In the genomic region with DNA sequence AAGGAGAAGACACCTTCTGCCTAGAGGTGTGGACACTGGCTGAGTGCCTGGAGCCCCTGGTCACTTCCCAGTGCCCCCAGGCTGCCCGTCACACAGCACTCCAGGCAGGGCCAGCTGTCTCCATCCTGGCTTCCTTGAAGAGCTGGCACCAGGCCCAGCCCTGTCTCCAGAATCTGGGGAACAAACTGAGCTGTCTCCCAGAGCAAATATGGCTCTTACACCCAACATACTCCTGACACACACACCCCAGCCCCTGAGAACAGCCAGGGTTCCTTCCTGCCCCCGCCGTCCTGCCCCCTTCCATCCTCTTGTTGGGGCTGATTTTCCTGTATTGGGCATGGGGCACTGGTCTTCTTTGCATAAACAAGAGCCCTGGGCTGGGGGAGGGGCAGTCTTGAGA, we compare ENCODE assay signal across 2 cellular contexts.
TF ChIP-seq lines count a peak whose summit lies in the region.

No MANE protein-coding gene starts in this region.

TF ChIP-seq in HEK293, 187 proteins besides CTCF, POLR2A, EP300 and RAD21:
- TF ChIP-seq ZNF37A (tag by site-specific recombination; IDR thresholded peaks at IDR 0.05) (no peak), ZNF341 (tag by site-specific recombination; IDR thresholded peaks at IDR 0.05; ENCODE audit: low read depth) (peak; percentile 89)
- TF ChIP-seq, protein P1, sequence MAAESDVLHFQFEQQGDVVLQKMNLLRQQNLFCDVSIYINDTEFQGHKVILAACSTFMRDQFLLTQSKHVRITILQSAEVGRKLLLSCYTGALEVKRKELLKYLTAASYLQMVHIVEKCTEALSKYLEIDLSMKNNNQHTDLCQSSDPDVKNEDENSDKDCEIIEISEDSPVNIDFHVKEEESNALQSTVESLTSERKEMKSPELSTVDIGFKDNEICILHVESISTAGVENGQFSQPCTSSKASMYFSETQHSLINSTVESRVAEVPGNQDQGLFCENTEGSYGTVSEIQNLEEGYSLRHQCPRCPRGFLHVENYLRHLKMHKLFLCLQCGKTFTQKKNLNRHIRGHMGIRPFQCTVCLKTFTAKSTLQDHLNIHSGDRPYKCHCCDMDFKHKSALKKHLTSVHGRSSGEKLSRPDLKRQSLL (tag by site-specific recombination; IDR thresholded peaks at IDR 0.05) = peak; percentile 78

TF ChIP-seq in K562, 482 proteins besides CTCF, POLR2A, EP300 and RAD21:
- TF ChIP-seq HDAC3 (IDR thresholded peaks at IDR 0.05; ENCODE audit: borderline replicate concordance, partially characterized antibody) (no peak), NFIC (IDR thresholded peaks at IDR 0.05) (0 out of 2 replicates have a peak, but pooled peaks have one; percentile 7)
TF ChIP-seq in K562: peak in this region for 1.
